2 cellular contexts compared by ENCODE assay signal in genomic region chr6:43831211-43831610, GRCh38.
TF ChIP-seq lines count a peak whose summit lies in the region.

No MANE protein-coding gene starts in this region.

TF ChIP-seq in HEK293, 187 proteins besides CTCF, POLR2A, EP300 and RAD21 (continued from another document):
- TF ChIP-seq ZNF175 (tag by site-specific recombination; IDR thresholded peaks at IDR 0.05) = no peak

TF ChIP-seq in WTC11, 78 proteins besides CTCF, POLR2A, EP300 and RAD21 (continued from another document):
- TF ChIP-seq ZNF281 (CRISPR knock-in tag; IDR thresholded peaks at IDR 0.05) = no peak
- no peak for TF ChIP-seq PREB (CRISPR knock-in tag; IDR thresholded peaks at IDR 0.05; ENCODE audit: borderline replicate concordance)
- TF ChIP-seq GABPB1 (CRISPR knock-in tag; IDR thresholded peaks at IDR 0.05) = no peak
- no peak for TF ChIP-seq RORB (CRISPR knock-in tag; IDR thresholded peaks at IDR 0.05)
- no peak for TF ChIP-seq ZNF121 (CRISPR knock-in tag; IDR thresholded peaks at IDR 0.05)
- no peak for TF ChIP-seq ZMAT4 (CRISPR knock-in tag; IDR thresholded peaks at IDR 0.05)
- no peak for TF ChIP-seq NR3C1 (CRISPR knock-in tag; conservative IDR thresholded peaks at IDR 0.05; ENCODE audit: low read depth)
- no peak for TF ChIP-seq ZBTB43 (CRISPR knock-in tag; IDR thresholded peaks at IDR 0.05)
- no peak for TF ChIP-seq MLX (CRISPR knock-in tag; IDR thresholded peaks at IDR 0.05)
- no peak for TF ChIP-seq ZNF317 (CRISPR knock-in tag; IDR thresholded peaks at IDR 0.05; ENCODE audit: borderline replicate concordance, low read depth)
- no peak for TF ChIP-seq TP53 (CRISPR knock-in tag; IDR thresholded peaks at IDR 0.05)
